In genomic region chr1:2290595-2291510, GRCh38 we compare ENCODE assay signal across 8 cellular contexts.
DNase-seq lines count a peak whose midpoint lies in the region; ATAC-seq, FAIRE-seq and TF ChIP-seq lines count a peak whose summit lies in the region.

No MANE protein-coding gene starts in this region.

- peak; percentile 66 for ATAC-seq in HG03354 (IDR thresholded peaks at IDR 0.05; ENCODE audit: poor library complexity, severe bottlenecking, unreplicated experiment)
- ATAC-seq in HG02884 (IDR thresholded peaks at IDR 0.05; ENCODE audit: unreplicated experiment) = no peak

- peak overlapping the region; percentile 57 for H3K27ac ChIP-seq in layer of hippocampus (ENCODE audit: low read depth, low read length)

- peak overlapping the region; percentile 86 to 96 (median 95) for H3K27ac Mint-ChIP-seq in brain

- peaks cover 3% of the 10 kb centered on the region for H3K27me3 Mint-ChIP-seq in brain

- no peaks in the 10 kb centered on the region for H3K9me3 Mint-ChIP-seq in brain

- no peak for TF ChIP-seq POLR2A in GM12891 (IDR thresholded peaks at IDR 0.05; ENCODE audit: low read depth, low read length)

- no peak for DNase-seq in GM12891 (ENCODE audit: insufficient read length, low spot score)
- DNase-seq in stimulated activated CD4-positive, alpha-beta T cell treated with anti-CD3 and anti-CD28 coated beads, Interleukin-1b, Interleukin-23, amount 100 ng/mL, for 24 hours (ENCODE audit: low read depth in 4 of 4, low spot score in 1 of 4) = peak in 3 of 4 experiments; percentile 46 to 75 (median 66)
- DNase-seq in NCI-H146 (lab: John Stamatoyannopoulos, UW) = no peak

- H3K4me3 Mint-ChIP-seq in brain = peak overlapping the region in 3 of 5 experiments; percentile 63 to 81 (median 70)

- H3K4me1 Mint-ChIP-seq in brain = peaks cover 80% of the 10 kb centered on the region

- H3K36me3 Mint-ChIP-seq in brain = peaks cover 18% of the 10 kb centered on the region

- H3K27me3 ChIP-seq in layer of hippocampus (ENCODE audit: control insufficient read depth, insufficient read depth, low read length) = no peaks in the 10 kb centered on the region

- peak; percentile 85 for FAIRE-seq in GM12891 (lab: Jason Lieb, UNC)

- H3K4me3 ChIP-seq in WI38 (ENCODE audit: low read depth, low read length) = peak overlapping the region; percentile 57

- no peak for TF ChIP-seq CTCF in WI38 (IDR thresholded peaks at IDR 0.05; ENCODE audit: low read depth, low read length)
- no peak for TF ChIP-seq CTCF in brain (conservative IDR thresholded peaks at IDR 0.05)

TF ChIP-seq in GM12891, 5 proteins besides CTCF, POLR2A, EP300 and RAD21:
- TF ChIP-seq PAX5 (IDR thresholded peaks at IDR 0.05; ENCODE audit: insufficient read depth, low read length, severe bottlenecking) = no peak
- peak; percentile 91 for TF ChIP-seq SPI1 (IDR thresholded peaks at IDR 0.05; ENCODE audit: low read depth, low read length)
TF ChIP-seq in GM12891: peak in this region for 1.

Comparison
In these comparisons a context has a peak if more than half of its experiments do, and no peak if none do; other contexts are left out.
1. DNase-seq: peak in stimulated activated CD4-positive, alpha-beta T cell treated with anti-CD3 and anti-CD28 coated beads, Interleukin-1b, Interleukin-23, amount 100 ng/mL, for 24 hours (3 of 4); none in GM12891 (single experiment) and NCI-H146 (single experiment).